Comparison of ENCODE assay signal across 1 cellular context in the genomic region with DNA sequence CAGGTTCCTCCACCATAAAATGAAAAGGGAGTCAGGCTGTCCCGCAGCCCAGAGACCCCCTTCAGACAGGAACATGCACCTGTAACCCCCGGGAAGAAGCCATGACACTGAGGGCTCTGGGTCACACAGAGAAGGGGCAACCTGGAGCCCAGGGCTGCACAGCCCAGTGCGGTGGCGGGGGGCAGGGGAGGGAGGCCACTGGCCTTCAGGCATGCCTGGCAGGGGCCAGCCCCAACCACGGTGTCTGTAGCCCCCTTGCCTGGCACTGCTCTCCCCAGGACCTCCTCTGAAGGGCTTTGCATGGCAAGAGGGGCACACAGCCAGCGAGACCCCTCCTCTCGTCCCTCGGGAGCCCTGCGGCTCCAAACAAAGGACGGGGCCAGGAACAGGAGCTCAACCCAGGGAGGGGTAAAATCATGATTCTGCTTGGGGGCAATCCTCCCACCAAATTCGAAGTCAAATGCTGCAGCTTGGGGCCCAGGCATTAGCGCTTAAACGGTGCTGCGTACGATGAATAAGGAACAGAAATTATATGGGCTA.
TF ChIP-seq lines count a peak whose summit lies in the region.

No MANE protein-coding gene starts in this region.

TF ChIP-seq in H1, 55 proteins besides CTCF, POLR2A, EP300 and RAD21:
- TF ChIP-seq CBX5 (IDR thresholded peaks at IDR 0.05; ENCODE audit: low read depth, low read length) (no peak), SP4 (IDR thresholded peaks at IDR 0.05; ENCODE audit: low read length) (no peak), SRF (IDR thresholded peaks at IDR 0.05; ENCODE audit: low read depth, low read length) (no peak), TAF7 (optimal IDR thresholded peaks at IDR 0.05; ENCODE audit: borderline replicate concordance, low read depth, low read length) (no peak), TBP (IDR thresholded peaks at IDR 0.05; ENCODE audit: low read depth, low read length) (no peak)
